ENCODE assay signal across 36 cellular contexts in genomic region chr7:15397159-15397550, GRCh38.
"Had no signal": no experiment of that assay in that cellular context is flagged by ENCODE, and none has a peak within 500 bp of the region (broad histone marks: within the 10 kb centered on the region; RNA-seq: fewer than 3 reads in every experiment).

No MANE protein-coding gene starts in this region.

- H3K4me3 ChIP-seq: ascending aorta, cardiac muscle cell had no signal

- H3K27ac ChIP-seq: ascending aorta, cardiac muscle cell, WERI-Rb-1 had no signal

- ATAC-seq: activated CD4-positive, alpha-beta T cell treated with anti-CD3 and anti-CD28 coated beads for 36 hours; activated CD4-positive, CD25-positive, alpha-beta regulatory T cell treated with anti-CD3 and anti-CD28 coated beads, Interleukin-2, amount 50 U/mL, for 24 hours; activated CD8-positive, alpha-beta memory T cell treated with anti-CD3 and anti-CD28 coated beads, Interleukin-2, amount 10 ng/mL, durations not matched to agents 7 days and 5 days; activated CD8-positive, alpha-beta T cell treated with anti-CD3 and anti-CD28 coated beads, Interleukin-2, amount 10 ng/mL, durations not matched to agents 7 days and 5 days; activated naive CD8-positive, alpha-beta T cell treated with anti-CD3 and anti-CD28 coated beads, Interleukin-2, amount 50 U/mL, for 24 hours; WTC11 had no signal

- H3K27me3 Mint-ChIP-seq: activated CD4-positive, alpha-beta memory T cell treated with anti-CD3 and anti-CD28 coated beads, Interleukin-2, amount 10 ng/mL, durations not matched to agents 7 days and 5 days; activated CD4-positive, alpha-beta T cell treated with anti-CD3 and anti-CD28 coated beads for 36 hours; activated CD4-positive, alpha-beta T cell treated with anti-CD3 and anti-CD28 coated beads, Interleukin-2, amount 10 ng/mL, durations not matched to agents 7 days and 5 days; activated CD8-positive, alpha-beta memory T cell treated with anti-CD3 and anti-CD28 coated beads, Interleukin-2, amount 10 ng/mL, durations not matched to agents 7 days and 5 days; activated naive CD4-positive, alpha-beta T cell treated with anti-CD3 and anti-CD28 coated beads, Interleukin-2, amount 10 ng/mL, durations not matched to agents 7 days and 5 days; activated naive CD4-positive, alpha-beta T cell treated with anti-CD3 and anti-CD28 coated beads, Interleukin-2, amount 50 U/mL, for 24 hours; activated naive CD8-positive, alpha-beta T cell; activated naive CD8-positive, alpha-beta T cell treated with anti-CD3 and anti-CD28 coated beads, Interleukin-2, amount 10 ng/mL, durations not matched to agents 7 days and 5 days; activated naive CD8-positive, alpha-beta T cell treated with anti-CD3 and anti-CD28 coated beads, Interleukin-2, amount 50 U/mL, for 24 hours; activated T-cell treated with anti-CD3 and anti-CD28 coated beads, Interleukin-2, amount 50 U/mL, for 24 hours; central memory CD8-positive, alpha-beta T cell had no signal

- H3K27ac Mint-ChIP-seq: activated CD4-positive, alpha-beta memory T cell treated with anti-CD3 and anti-CD28 coated beads, Interleukin-2, amount 10 ng/mL, durations not matched to agents 7 days and 5 days; activated CD4-positive, alpha-beta T cell treated with anti-CD3 and anti-CD28 coated beads for 36 hours; activated CD4-positive, alpha-beta T cell treated with anti-CD3 and anti-CD28 coated beads, Interleukin-2, amount 10 ng/mL, durations not matched to agents 7 days and 5 days; activated CD8-positive, alpha-beta memory T cell treated with anti-CD3 and anti-CD28 coated beads, Interleukin-2, amount 10 ng/mL, durations not matched to agents 7 days and 5 days; activated CD8-positive, alpha-beta T cell treated with anti-CD3 and anti-CD28 coated beads, Interleukin-2, amount 10 ng/mL, durations not matched to agents 7 days and 5 days; activated naive CD4-positive, alpha-beta T cell treated with anti-CD3 and anti-CD28 coated beads, Interleukin-2, amount 10 ng/mL, durations not matched to agents 7 days and 5 days; activated naive CD4-positive, alpha-beta T cell treated with anti-CD3 and anti-CD28 coated beads, Interleukin-2, amount 50 U/mL, for 24 hours; activated naive CD8-positive, alpha-beta T cell; activated naive CD8-positive, alpha-beta T cell treated with anti-CD3 and anti-CD28 coated beads, Interleukin-2, amount 10 ng/mL, durations not matched to agents 7 days and 5 days; activated naive CD8-positive, alpha-beta T cell treated with anti-CD3 and anti-CD28 coated beads, Interleukin-2, amount 50 U/mL, for 24 hours; activated T-cell treated with anti-CD3 and anti-CD28 coated beads, Interleukin-2, amount 50 U/mL, for 24 hours; activated T-helper 2 cell treated with anti-CD3 and anti-CD28 coated beads, Interferon-gamma antibody, Interleukin-2, Interleukin-4, amounts not matched to agents 10 μg/mL and 5 μg/mL and 100 μg/mL, durations not matched to agents 14 hours and 24 hours and 36 hours; brain; T-helper 1 cell treated with Interleukin-12 subunit alpha and Interleukin-12 subunit beta and Interleukin-4 antibody, amounts not matched to agents 30 μg/mL and 1 μg/mL, for 36 hours; T-helper 2 cell treated with Interferon-gamma antibody and Interleukin-4, amounts not matched to agents 5 μg/mL and 100 μg/mL, for 36 hours had no signal

- H3K9me3 ChIP-seq: ascending aorta had no signal

- H3K36me3 ChIP-seq: ascending aorta, cardiac muscle cell, WERI-Rb-1 had no signal

- H3K36me3 Mint-ChIP-seq: activated CD8-positive, alpha-beta memory T cell treated with anti-CD3 and anti-CD28 coated beads, Interleukin-2, amount 10 ng/mL, durations not matched to agents 7 days and 5 days; activated naive CD4-positive, alpha-beta T cell treated with anti-CD3 and anti-CD28 coated beads, Interleukin-2, amount 10 ng/mL, durations not matched to agents 7 days and 5 days; activated naive CD8-positive, alpha-beta T cell; activated naive CD8-positive, alpha-beta T cell treated with anti-CD3 and anti-CD28 coated beads, Interleukin-2, amount 10 ng/mL, durations not matched to agents 7 days and 5 days; brain had no signal

- H3K4me3 Mint-ChIP-seq: activated CD4-positive, alpha-beta memory T cell treated with anti-CD3 and anti-CD28 coated beads, Interleukin-2, amount 10 ng/mL, durations not matched to agents 7 days and 5 days; activated CD4-positive, alpha-beta T cell treated with anti-CD3 and anti-CD28 coated beads for 36 hours; activated CD4-positive, alpha-beta T cell treated with anti-CD3 and anti-CD28 coated beads, Interleukin-2, amount 10 ng/mL, durations not matched to agents 7 days and 5 days; activated CD8-positive, alpha-beta memory T cell treated with anti-CD3 and anti-CD28 coated beads, Interleukin-2, amount 10 ng/mL, durations not matched to agents 7 days and 5 days; activated CD8-positive, alpha-beta T cell treated with anti-CD3 and anti-CD28 coated beads, Interleukin-2, amount 10 ng/mL, durations not matched to agents 7 days and 5 days; activated naive CD4-positive, alpha-beta T cell treated with anti-CD3 and anti-CD28 coated beads, Interleukin-2, amount 10 ng/mL, durations not matched to agents 7 days and 5 days; activated naive CD4-positive, alpha-beta T cell treated with anti-CD3 and anti-CD28 coated beads, Interleukin-2, amount 50 U/mL, for 24 hours; activated naive CD8-positive, alpha-beta T cell; activated naive CD8-positive, alpha-beta T cell treated with anti-CD3 and anti-CD28 coated beads, Interleukin-2, amount 10 ng/mL, durations not matched to agents 7 days and 5 days; activated naive CD8-positive, alpha-beta T cell treated with anti-CD3 and anti-CD28 coated beads, Interleukin-2, amount 50 U/mL, for 24 hours; activated T-cell treated with anti-CD3 and anti-CD28 coated beads, Interleukin-2, amount 50 U/mL, for 24 hours; brain; central memory CD8-positive, alpha-beta T cell; T-helper 1 cell treated with Interleukin-12 subunit alpha and Interleukin-12 subunit beta and Interleukin-4 antibody, amounts not matched to agents 30 μg/mL and 1 μg/mL, for 36 hours; T-helper 2 cell treated with Interferon-gamma antibody and Interleukin-4, amounts not matched to agents 5 μg/mL and 100 μg/mL, for 36 hours; WTC11 had no signal

- DNase-seq: activated CD4-positive, alpha-beta memory T cell treated with anti-CD3 and anti-CD28 coated beads, Interleukin-2, amount 10 ng/mL, durations not matched to agents 7 days and 5 days; activated CD4-positive, alpha-beta T cell treated with anti-CD3 and anti-CD28 coated beads for 1 hour; activated CD4-positive, alpha-beta T cell treated with anti-CD3 and anti-CD28 coated beads for 36 hours; activated CD4-positive, alpha-beta T cell treated with anti-CD3 and anti-CD28 coated beads for 48 hours; activated CD4-positive, alpha-beta T cell treated with anti-CD3 and anti-CD28 coated beads, Interleukin-2, amount 10 ng/mL, durations not matched to agents 7 days and 5 days; activated CD4-positive, alpha-beta T cell treated with anti-CD3 and anti-CD28 coated beads, Interleukin-2, amount 50 U/mL, for 48 hours; activated CD4-positive, CD25-positive, alpha-beta regulatory T cell; activated CD8-positive, alpha-beta memory T cell treated with anti-CD3 and anti-CD28 coated beads for 24 hours; activated CD8-positive, alpha-beta memory T cell treated with anti-CD3 and anti-CD28 coated beads, Interleukin-2, amount 10 ng/mL, durations not matched to agents 7 days and 5 days; activated CD8-positive, alpha-beta memory T cell treated with anti-CD3 and anti-CD28 coated beads, Interleukin-2, amount 50 U/mL, for 48 hours; activated CD8-positive, alpha-beta T cell treated with anti-CD3 and anti-CD28 coated beads, Interleukin-2, amount 10 ng/mL, durations not matched to agents 7 days and 5 days; activated effector memory CD4-positive, alpha-beta T cell treated with Interleukin-2 at 50 U/mL for 16 hours; activated naive CD4-positive, alpha-beta T cell treated with anti-CD3 and anti-CD28 coated beads, Interleukin-2, amount 10 ng/mL, durations not matched to agents 7 days and 5 days; activated naive CD4-positive, alpha-beta T cell treated with Interleukin-2 at 50 U/mL for 16 hours; activated naive CD8-positive, alpha-beta T cell treated with anti-CD3 and anti-CD28 coated beads, Interleukin-2, amount 10 ng/mL, durations not matched to agents 7 days and 5 days; activated naive CD8-positive, alpha-beta T cell treated with anti-CD3 and anti-CD28 coated beads, Interleukin-2, amount 50 U/mL, for 24 hours; activated T-cell treated with anti-CD3 and anti-CD28 coated beads, Interleukin-2, amount 50 U/mL, for 24 hours; activated T-cell treated with anti-CD3 and anti-CD28 coated beads, Interleukin-2, amount 50 U/mL, for 48 hours; anterior cingulate cortex; caudate nucleus; SW 1271; T-helper 1 cell; T-helper 2 cell; T-helper 9 cell; WERI-Rb-1 had no signal

- H3K4me1 ChIP-seq: ascending aorta had no signal

- H3K4me1 Mint-ChIP-seq: activated CD4-positive, alpha-beta memory T cell treated with anti-CD3 and anti-CD28 coated beads, Interleukin-2, amount 10 ng/mL, durations not matched to agents 7 days and 5 days; activated CD4-positive, alpha-beta T cell treated with anti-CD3 and anti-CD28 coated beads for 36 hours; activated CD4-positive, alpha-beta T cell treated with anti-CD3 and anti-CD28 coated beads, Interleukin-2, amount 10 ng/mL, durations not matched to agents 7 days and 5 days; activated CD8-positive, alpha-beta memory T cell treated with anti-CD3 and anti-CD28 coated beads, Interleukin-2, amount 10 ng/mL, durations not matched to agents 7 days and 5 days; activated naive CD4-positive, alpha-beta T cell treated with anti-CD3 and anti-CD28 coated beads, Interleukin-2, amount 10 ng/mL, durations not matched to agents 7 days and 5 days; activated naive CD4-positive, alpha-beta T cell treated with anti-CD3 and anti-CD28 coated beads, Interleukin-2, amount 50 U/mL, for 24 hours; activated naive CD8-positive, alpha-beta T cell treated with anti-CD3 and anti-CD28 coated beads, Interleukin-2, amount 10 ng/mL, durations not matched to agents 7 days and 5 days; activated naive CD8-positive, alpha-beta T cell treated with anti-CD3 and anti-CD28 coated beads, Interleukin-2, amount 50 U/mL, for 24 hours; central memory CD8-positive, alpha-beta T cell had no signal

- H3K27me3 ChIP-seq: ascending aorta, cardiac muscle cell had no signal
